16 cellular contexts compared by ENCODE assay signal in the genomic region with DNA sequence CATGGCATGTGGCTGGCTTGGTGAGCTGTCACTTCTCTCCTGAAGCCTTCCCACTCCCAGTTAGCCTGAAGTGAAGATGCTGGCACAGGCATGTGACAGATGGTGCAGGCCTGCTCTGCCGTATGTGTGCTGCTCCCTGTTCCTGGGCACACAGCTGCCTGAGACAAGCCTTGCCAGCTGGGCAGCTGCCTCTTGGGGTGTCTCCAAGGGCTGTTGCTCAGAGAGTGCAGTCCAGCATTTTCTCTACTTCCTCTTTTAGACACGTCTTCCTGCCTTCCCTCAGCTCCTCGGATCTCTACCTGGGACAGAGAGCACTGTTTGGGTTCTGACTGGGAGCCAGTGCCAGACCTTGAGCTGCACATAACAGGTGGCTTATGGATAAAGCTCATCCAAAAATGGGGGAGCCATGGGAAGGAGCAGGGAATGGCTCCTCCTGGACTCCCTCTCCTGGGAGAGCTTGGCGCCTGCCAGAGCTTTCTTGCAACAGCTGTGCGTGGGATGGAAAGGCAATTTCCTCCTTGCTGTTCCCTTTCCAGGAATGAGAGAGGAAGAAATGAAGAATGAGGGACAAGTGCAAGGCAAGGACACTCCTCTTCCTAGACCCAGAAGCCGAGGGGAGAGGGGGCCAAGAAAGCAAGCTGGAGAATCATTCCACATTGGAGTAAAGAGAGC.
DNase-seq lines count a peak whose midpoint lies in the region; ATAC-seq, FAIRE-seq and TF ChIP-seq lines count a peak whose summit lies in the region.
"Had no signal": no experiment of that assay in that cellular context is flagged by ENCODE, and none has a peak within 500 bp of the region (broad histone marks: within the 10 kb centered on the region; RNA-seq: fewer than 3 reads in every experiment).

No MANE protein-coding gene starts in this region.

- H3K4me2 ChIP-seq in astrocyte (ENCODE audit: low read length), result no peak overlapping the region
- no peak overlapping the region for H3K4me2 ChIP-seq in H9 (ENCODE audit: insufficient read depth, insufficient read length, low read length)

- H2BK20ac ChIP-seq in H9 (ENCODE audit: low read depth, low read length, poor library complexity, severe bottlenecking), result no peak overlapping the region

- H3K36me3 ChIP-seq in astrocyte (ENCODE audit: insufficient read depth, low read length) (no peaks in the 10 kb centered on the region), thoracic aorta (no peaks in the 10 kb centered on the region)

- H3K23me2 ChIP-seq in H9 (ENCODE audit: insufficient read length, low read depth, low read length, poor library complexity, severe bottlenecking), result no peaks in the 10 kb centered on the region

- no peak overlapping the region for H2AK5ac ChIP-seq in H9 (ENCODE audit: insufficient read length, low read length)

- no peak overlapping the region for H3K23ac ChIP-seq in H9 (ENCODE audit: insufficient read length, low read depth, low read length)

- FAIRE-seq in astrocyte (lab: Jason Lieb, UNC), result peak; percentile 32

- no peak overlapping the region for H2BK12ac ChIP-seq in H9 (ENCODE audit: insufficient read length, low read depth, low read length)

- no peak overlapping the region for H2BK15ac ChIP-seq in H9 (ENCODE audit: low read depth, low read length)

- H2BK5ac ChIP-seq in H9 (ENCODE audit: insufficient read length, low read length), result no peak overlapping the region

- no peak overlapping the region for H4K91ac ChIP-seq in H9 (ENCODE audit: insufficient read length, low read depth, low read length)

- H3K18ac ChIP-seq in H9 (ENCODE audit: insufficient read length, low read depth, low read length), result no peak overlapping the region

- H3K27me3 ChIP-seq in astrocyte (ENCODE audit: insufficient read depth, low read length) (no peaks in the 10 kb centered on the region), thoracic aorta (replicated peaks; ENCODE audit: insufficient read depth) (no peaks in the 10 kb centered on the region), H9 (ENCODE audit: insufficient read depth, low read length) (no peaks in the 10 kb centered on the region)

- H3K56ac ChIP-seq in H9 (ENCODE audit: insufficient read length, low read depth, low read length), result no peak overlapping the region

- no peak for ATAC-seq in thoracic aorta (ENCODE audit: insufficient number of reproducible peaks, low FRiP score, low read depth)
- ATAC-seq: natural killer cell had no signal

- H3K27ac ChIP-seq in astrocyte (ENCODE audit: low read depth, low read length), result no peak overlapping the region
- H3K27ac ChIP-seq in thoracic aorta, result peak overlapping the region in 1 of 2 donors; percentile 30
- H3K27ac ChIP-seq in H9 (ENCODE audit: insufficient read length, low read depth, low read length), result no peak overlapping the region
- H3K27ac ChIP-seq: RWPE1 had no signal

- H3K4ac ChIP-seq in H9 (ENCODE audit: low read depth, low read length), result no peak overlapping the region

- H3K79me2 ChIP-seq in astrocyte (ENCODE audit: insufficient read depth, low read length) (no peaks in the 10 kb centered on the region), H9 (ENCODE audit: insufficient read depth, low read length) (no peaks in the 10 kb centered on the region)

- H3T11ph ChIP-seq in H9 (ENCODE audit: low read length), result no peak overlapping the region

- H3K79me1 ChIP-seq in H9 (ENCODE audit: insufficient read depth, low read depth, low read length, poor library complexity, severe bottlenecking), result no peaks in the 10 kb centered on the region

- no peak overlapping the region for H4K5ac ChIP-seq in H9 (ENCODE audit: insufficient read length, low read depth, low read length)

- H3K27me3 Mint-ChIP-seq in astrocyte (ENCODE audit: low read depth, unreplicated experiment) (no peaks in the 10 kb centered on the region), H9 (ENCODE audit: low read depth) (no peaks in the 10 kb centered on the region)
- H3K27me3 Mint-ChIP-seq: activated CD4-positive, alpha-beta memory T cell treated with anti-CD3 and anti-CD28 coated beads, Interleukin-2, amount 10 ng/mL, durations not matched to agents 7 days and 5 days had no signal

- no CpG with 5 or more reads among the region's 6 CpGs for WGBS in H9 (ENCODE audit: extremely low coverage, insufficient read length, low lambda C conversion rate)

- no peak overlapping the region for H3K9ac ChIP-seq in astrocyte (ENCODE audit: low read length)
- H3K9ac ChIP-seq in H9 (ENCODE audit: extremely low read depth, insufficient read length, low read length), result no peak overlapping the region

- H3K4me1 Mint-ChIP-seq in astrocyte (ENCODE audit: low read depth, unreplicated experiment) (peaks cover 8% of the 10 kb centered on the region), H9 (peaks cover 3% of the 10 kb centered on the region in 2 experiments; a peak in 2 of 4 replicates)
- H3K4me1 Mint-ChIP-seq: activated CD4-positive, alpha-beta memory T cell treated with anti-CD3 and anti-CD28 coated beads, Interleukin-2, amount 10 ng/mL, durations not matched to agents 7 days and 5 days; CD8-positive, alpha-beta memory T cell; natural killer cell had no signal

- H3K4me1 ChIP-seq in astrocyte (ENCODE audit: insufficient read depth, low read length), result peaks cover 6% of the 10 kb centered on the region
- H3K4me1 ChIP-seq in thoracic aorta (ENCODE audit: control insufficient read depth in 1 of 2, low read depth in 2 of 2), result no peaks in the 10 kb centered on the region
- no peaks in the 10 kb centered on the region for H3K4me1 ChIP-seq in H9 (ENCODE audit: insufficient read depth, low read length)

- H2AFZ ChIP-seq in astrocyte (ENCODE audit: low read depth, low read length), result no peak overlapping the region
- H2AFZ ChIP-seq in H9 (ENCODE audit: low read length), result no peak overlapping the region

- no peak overlapping the region for H4K8ac ChIP-seq in H9 (replicated peaks; ENCODE audit: insufficient read length, low read depth, low read length)

- DNase-seq in NCI-H1694 (lab: John Stamatoyannopoulos, UW) (peak; percentile 72), astrocyte (ENCODE audit: low read depth) (no peak), inferior parietal cortex (ENCODE audit: extremely low spot score) (peak; percentile 25), thoracic aorta (ENCODE audit: low spot score) (no peak), NCI-H774 (lab: John Stamatoyannopoulos, UW) (no peak), HUDEP-2 (lab: John Stamatoyannopoulos, UW; ENCODE audit: unreplicated experiment in 76 of 76) (no peak), H9 (no peak), NCI-H1417 (lab: John Stamatoyannopoulos, UW) (no peak)
- DNase-seq: activated CD4-positive, alpha-beta memory T cell treated with anti-CD3 and anti-CD28 coated beads, Interleukin-2, amount 10 ng/mL, durations not matched to agents 7 days and 5 days; activated naive CD4-positive, alpha-beta T cell treated with Interleukin-2 at 50 U/mL for 16 hours; CD8-positive, alpha-beta memory T cell; KG1; natural killer cell; T-helper 9 cell; trophoblast cell had no signal

- H3K27ac Mint-ChIP-seq in astrocyte (ENCODE audit: unreplicated experiment) (no peak overlapping the region), H9 (no peak overlapping the region)
- H3K27ac Mint-ChIP-seq: activated CD4-positive, alpha-beta memory T cell treated with anti-CD3 and anti-CD28 coated beads, Interleukin-2, amount 10 ng/mL, durations not matched to agents 7 days and 5 days; CD8-positive, alpha-beta memory T cell; natural killer cell had no signal

- no peak overlapping the region for H3K14ac ChIP-seq in H9 (ENCODE audit: insufficient read depth, low read length)

- H4K20me1 ChIP-seq in astrocyte (ENCODE audit: insufficient read depth, low read length) (no peaks in the 10 kb centered on the region), H9 (ENCODE audit: control insufficient read depth, insufficient read depth, insufficient read length) (no peaks in the 10 kb centered on the region)

- no peaks in the 10 kb centered on the region for H3K36me3 Mint-ChIP-seq in astrocyte (ENCODE audit: low read depth, unreplicated experiment)
- H3K36me3 Mint-ChIP-seq in H9 (ENCODE audit: insufficient read depth in 1 of 3, low read depth in 3 of 3), result peaks cover 0 to 3% (median 0%) of the 10 kb centered on the region in 3 experiments; a peak in 1 of 7 replicates
- H3K36me3 Mint-ChIP-seq: CD8-positive, alpha-beta memory T cell; natural killer cell had no signal

- no peak overlapping the region for H2BK120ac ChIP-seq in H9 (ENCODE audit: low read depth, low read length, poor library complexity, severe bottlenecking)

- H3K4me3 ChIP-seq in astrocyte (ENCODE audit: insufficient read depth, low read depth, low read length) (no peak overlapping the region), thoracic aorta (peak overlapping the region; percentile 25)

- H3K9me3 ChIP-seq in astrocyte (ENCODE audit: insufficient read depth, low read depth, low read length), result no peaks in the 10 kb centered on the region
- H3K9me3 ChIP-seq in thoracic aorta, result no peaks in the 10 kb centered on the region
- H3K9me3 ChIP-seq in H9 (ENCODE audit: control insufficient read depth, low read depth, low read length), result no peaks in the 10 kb centered on the region

- H3K9me3 Mint-ChIP-seq in astrocyte (ENCODE audit: unreplicated experiment) (no peaks in the 10 kb centered on the region), H9 (peaks cover 50 to 65% of the 10 kb centered on the region in 2 experiments; a peak in 4 of 5 replicates)
- H3K9me3 Mint-ChIP-seq: activated CD4-positive, alpha-beta memory T cell treated with anti-CD3 and anti-CD28 coated beads, Interleukin-2, amount 10 ng/mL, durations not matched to agents 7 days and 5 days; CD8-positive, alpha-beta memory T cell; natural killer cell had no signal

- H3K4me3 Mint-ChIP-seq in astrocyte (ENCODE audit: unreplicated experiment), result no peak overlapping the region
- H3K4me3 Mint-ChIP-seq in H9, result no peak overlapping the region
- H3K4me3 Mint-ChIP-seq: activated CD4-positive, alpha-beta memory T cell treated with anti-CD3 and anti-CD28 coated beads, Interleukin-2, amount 10 ng/mL, durations not matched to agents 7 days and 5 days; CD8-positive, alpha-beta memory T cell; natural killer cell had no signal

- TF ChIP-seq CTCF in astrocyte (IDR thresholded peaks at IDR 0.05; ENCODE audit: insufficient read depth, low read depth, low read length), result no peak
- TF ChIP-seq CTCF in thoracic aorta (IDR thresholded peaks at IDR 0.05), result no peak
- TF ChIP-seq CTCF in H9 (conservative IDR thresholded peaks at IDR 0.05), result no peak

Comparison
In these comparisons a context has a peak if more than half of its experiments do, and no peak if none do; other contexts are left out.
1. DNase-seq: peak in NCI-H1694 (single experiment) and inferior parietal cortex (single experiment); none in astrocyte (single experiment), thoracic aorta (single experiment), NCI-H774 (single experiment), HUDEP-2 (0 of 76), H9 (single experiment) and NCI-H1417 (0 of 3).